Comparison of ENCODE assay signal across 26 cellular contexts in the genomic region with DNA sequence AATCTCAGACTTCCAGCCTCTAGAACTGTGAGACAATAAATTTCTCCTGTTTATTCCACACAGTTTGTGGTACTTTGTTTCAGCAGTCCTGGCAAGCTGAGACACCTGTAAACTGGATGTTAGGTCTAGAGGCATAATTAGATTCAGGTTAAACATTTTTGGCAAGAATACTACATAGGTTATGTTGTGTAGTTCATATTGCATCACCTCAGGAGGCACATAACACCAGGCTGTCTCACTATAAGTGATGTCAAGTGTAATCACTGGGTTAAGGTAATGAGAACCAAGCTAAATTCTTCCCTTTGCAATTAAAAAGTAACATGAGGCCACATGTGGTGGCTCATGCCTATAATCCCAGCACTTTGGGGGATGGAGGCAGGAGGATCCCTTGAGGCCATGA.
"Had no signal": no experiment of that assay in that cellular context is flagged by ENCODE, and none has a peak within 500 bp of the region (broad histone marks: within the 10 kb centered on the region; RNA-seq: fewer than 3 reads in every experiment).

No MANE protein-coding gene starts in this region.

- H3K4me3 ChIP-seq: heart left ventricle, left ventricle myocardium inferior, lung, mucosa of descending colon, suprapubic skin, tibial artery had no signal

- H3K9me3 ChIP-seq: heart left ventricle, left ventricle myocardium inferior, mucosa of descending colon, suprapubic skin had no signal

- H3K27ac ChIP-seq: brain microvascular endothelial cell, heart left ventricle, left ventricle myocardium inferior, suprapubic skin, tibial artery had no signal

- H3K36me3 ChIP-seq: brain microvascular endothelial cell, heart left ventricle, left ventricle myocardium inferior, suprapubic skin, tibial artery had no signal

- H3K4me1 ChIP-seq: left ventricle myocardium inferior had no signal

- H3K27me3 ChIP-seq: brain microvascular endothelial cell, suprapubic skin, tibial artery had no signal

- DNase-seq: activated CD4-positive, alpha-beta memory T cell treated with anti-CD3 and anti-CD28 coated beads, Interleukin-2, amount 10 ng/mL, durations not matched to agents 7 days and 5 days; activated CD4-positive, alpha-beta T cell treated with anti-CD3 and anti-CD28 coated beads for 1 hour; activated CD4-positive, alpha-beta T cell treated with anti-CD3 and anti-CD28 coated beads, Interleukin-2, amount 10 ng/mL, durations not matched to agents 7 days and 5 days; activated gamma-delta T cell treated with Interleukin-2 at 50 U/mL for 16 hours; activated naive CD4-positive, alpha-beta T cell treated with anti-CD3 and anti-CD28 coated beads, Interleukin-2, amount 50 U/mL, for 16 hours; activated T-cell treated with anti-CD3 and anti-CD28 coated beads, Interleukin-2, amount 50 U/mL, for 4 hours; amniotic stem cell; brain microvascular endothelial cell; central memory CD4-positive, alpha-beta T cell; endodermal cell; heart left ventricle; hypothalamus; left ventricle myocardium inferior; mucosa of descending colon; right cardiac atrium; stimulated activated CD4-positive, alpha-beta T cell treated with anti-CD3 and anti-CD28 coated beads, Interleukin-15, amount 100 ng/mL, for 24 hours; stimulated activated CD4-positive, alpha-beta T cell treated with anti-CD3 and anti-CD28 coated beads, Interleukin-2, amount 100 ng/mL, for 24 hours; stimulated activated naive CD4-positive, alpha-beta T cell; T1000; tibial artery had no signal

- FAIRE-seq: astrocyte had no signal

- ATAC-seq: activated T-cell treated with anti-CD3 and anti-CD28 coated beads, Interleukin-2, amount 50 U/mL, for 4 hours; activated T-helper 17 cell treated with anti-CD3 and anti-CD28 coated beads, Interleukin-2, amount 50 U/mL, for 72 hours; heart left ventricle; mucosa of descending colon; natural killer cell treated with Interleukin-12 subunit alpha and Interleukin-12 subunit beta and Interleukin-15 and Interleukin-18, amount 100 ng/mL, for 72 hours; right cardiac atrium; WTC11 had no signal
